In genomic region chr2:143996974-143997373, GRCh38 we compare ENCODE assay signal across 23 cellular contexts.
DNase-seq lines count a peak whose midpoint lies in the region; ATAC-seq, FAIRE-seq and TF ChIP-seq lines count a peak whose summit lies in the region.
"Had no signal": no experiment of that assay in that cellular context is flagged by ENCODE, and none has a peak within 500 bp of the region (broad histone marks: within the 10 kb centered on the region; RNA-seq: fewer than 3 reads in every experiment).

No MANE protein-coding gene starts in this region.

- no peaks in the 10 kb centered on the region for H3K9me3 Mint-ChIP-seq in stimulated activated naive B cell treated with anti-CD40 and anti-IgM and Interleukin-4, amounts not matched to agents 10 μg/mL and 1 μg/mL and 100 μg/mL, for 72 hours
- no peaks in the 10 kb centered on the region for H3K9me3 Mint-ChIP-seq in activated T-helper 2 cell treated with anti-CD3 and anti-CD28 coated beads, Interferon-gamma antibody, Interleukin-2, Interleukin-4, amounts not matched to agents 10 μg/mL and 5 μg/mL and 100 μg/mL, durations not matched to agents 14 hours and 24 hours and 36 hours
- H3K9me3 Mint-ChIP-seq: CD4-positive, alpha-beta memory T cell; CD4-positive, CD25-positive, alpha-beta regulatory T cell; CD8-positive, alpha-beta memory T cell had no signal

- peaks cover 2% of the 10 kb centered on the region; the same call in 1 of the 2 replicates for H3K4me1 ChIP-seq in HEK293 (ENCODE audit: control insufficient read depth, insufficient read depth, low read length)
- H3K4me1 ChIP-seq: BE2C, BLaER1 had no signal

- CTCF ChIA-PET in HEK293 (lab: Yijun Ruan, JAX): no interaction called here

- peak overlapping the region; percentile 4 for H3K27ac Mint-ChIP-seq in stimulated activated naive B cell treated with anti-CD40 and anti-IgM and Interleukin-4, amounts not matched to agents 10 μg/mL and 1 μg/mL and 100 μg/mL, for 72 hours
- no peak overlapping the region for H3K27ac Mint-ChIP-seq in activated T-helper 2 cell treated with anti-CD3 and anti-CD28 coated beads, Interferon-gamma antibody, Interleukin-2, Interleukin-4, amounts not matched to agents 10 μg/mL and 5 μg/mL and 100 μg/mL, durations not matched to agents 14 hours and 24 hours and 36 hours
- H3K27ac Mint-ChIP-seq: CD14-positive monocyte; CD4-positive, alpha-beta memory T cell; CD4-positive, CD25-positive, alpha-beta regulatory T cell; CD8-positive, alpha-beta memory T cell had no signal

- no peaks in the 10 kb centered on the region for H3K9me3 ChIP-seq in HEK293 (ENCODE audit: control insufficient read depth, insufficient read depth, low read depth, low read length)
- H3K9me3 ChIP-seq: BE2C, BLaER1 had no signal

- no peaks in the 10 kb centered on the region for H3K4me1 Mint-ChIP-seq in stimulated activated naive B cell treated with anti-CD40 and anti-IgM and Interleukin-4, amounts not matched to agents 10 μg/mL and 1 μg/mL and 100 μg/mL, for 72 hours
- H3K4me1 Mint-ChIP-seq in activated T-helper 2 cell treated with anti-CD3 and anti-CD28 coated beads, Interferon-gamma antibody, Interleukin-2, Interleukin-4, amounts not matched to agents 10 μg/mL and 5 μg/mL and 100 μg/mL, durations not matched to agents 14 hours and 24 hours and 36 hours (ENCODE audit: low read depth): peaks cover 3% of the 10 kb centered on the region
- H3K4me1 Mint-ChIP-seq: CD14-positive monocyte; CD4-positive, alpha-beta memory T cell; CD4-positive, CD25-positive, alpha-beta regulatory T cell; CD8-positive, alpha-beta memory T cell had no signal

- no peaks in the 10 kb centered on the region for H3K36me3 ChIP-seq in HEK293 (ENCODE audit: control insufficient read depth in 2 of 2, insufficient read depth in 1 of 2, low read length in 2 of 2)
- H3K36me3 ChIP-seq: BE2C, BLaER1 had no signal

- intact Hi-C loops in activated T-helper 2 cell treated with anti-CD3 and anti-CD28 coated beads, Interferon-gamma antibody, Interleukin-2, Interleukin-4, amounts not matched to agents 10 μg/mL and 5 μg/mL and 100 μg/mL, durations not matched to agents 14 hours and 24 hours and 36 hours (cut with micrococcal nuclease): no loop called here

- no peaks in the 10 kb centered on the region for H3K27me3 Mint-ChIP-seq in stimulated activated naive B cell treated with anti-CD40 and anti-IgM and Interleukin-4, amounts not matched to agents 10 μg/mL and 1 μg/mL and 100 μg/mL, for 72 hours
- no peaks in the 10 kb centered on the region for H3K27me3 Mint-ChIP-seq in activated T-helper 2 cell treated with anti-CD3 and anti-CD28 coated beads, Interferon-gamma antibody, Interleukin-2, Interleukin-4, amounts not matched to agents 10 μg/mL and 5 μg/mL and 100 μg/mL, durations not matched to agents 14 hours and 24 hours and 36 hours (ENCODE audit: low read depth)
- H3K27me3 Mint-ChIP-seq: CD4-positive, alpha-beta memory T cell; CD4-positive, CD25-positive, alpha-beta regulatory T cell; CD8-positive, alpha-beta memory T cell had no signal

- DNase-seq in DMS79 (lab: John Stamatoyannopoulos, UW) (peak; percentile 12), left kidney (ENCODE audit: low read depth, low spot score) (peak; percentile 40), NCI-H446 (lab: John Stamatoyannopoulos, UW) (no peak), GM19239 (ENCODE audit: insufficient read length, low spot score) (no peak)
- no peak for DNase-seq in stimulated activated naive B cell treated with anti-CD40 and anti-IgM and Interleukin-4, amounts not matched to agents 10 μg/mL and 1 μg/mL and 100 μg/mL, for 72 hours
- DNase-seq in activated T-helper 2 cell treated with anti-CD3 and anti-CD28 coated beads, Interferon-gamma antibody, Interleukin-2, Interleukin-4, amounts not matched to agents 10 μg/mL and 5 μg/mL and 100 μg/mL, durations not matched to agents 14 hours and 24 hours and 36 hours (ENCODE audit: low spot score): no peak
- DNase-seq: 8988T; ACHN; BE2C; C1 segment of cervical spinal cord; CD4-positive, alpha-beta memory T cell; CD4-positive, CD25-positive, alpha-beta regulatory T cell; CD8-positive, alpha-beta memory T cell; COR-L47; GF-D8 had no signal

- no peak for TF ChIP-seq CTCF in HEK293 (tag by site-specific recombination; IDR thresholded peaks at IDR 0.05)

- POLR2A ChIA-PET in HEK293 (lab: Yijun Ruan, JAX): no interaction called here

- no peak for FAIRE-seq in GM19239 (lab: Jason Lieb, UNC)
- FAIRE-seq: A204.1, G401.6, GM12891, GM18507 had no signal

- H3K4me3 ChIP-seq in HEK293 (ENCODE audit: low read depth, low read length): no peak overlapping the region
- H3K4me3 ChIP-seq: BLaER1 had no signal

- peaks cover 0 to 8% of the 10 kb centered on the region in 2 donors for H3K36me3 Mint-ChIP-seq in stimulated activated naive B cell treated with anti-CD40 and anti-IgM and Interleukin-4, amounts not matched to agents 10 μg/mL and 1 μg/mL and 100 μg/mL, for 72 hours
- H3K36me3 Mint-ChIP-seq in activated T-helper 2 cell treated with anti-CD3 and anti-CD28 coated beads, Interferon-gamma antibody, Interleukin-2, Interleukin-4, amounts not matched to agents 10 μg/mL and 5 μg/mL and 100 μg/mL, durations not matched to agents 14 hours and 24 hours and 36 hours (ENCODE audit: low read depth): no peaks in the 10 kb centered on the region
- H3K36me3 Mint-ChIP-seq: CD14-positive monocyte; CD4-positive, alpha-beta memory T cell; CD4-positive, CD25-positive, alpha-beta regulatory T cell had no signal

- H3K27ac ChIP-seq in HEK293 (ENCODE audit: extremely low read depth, low read depth, low read length): no peak overlapping the region
- H3K27ac ChIP-seq: BLaER1 had no signal

- ATAC-seq in stimulated activated naive B cell treated with anti-CD40 and anti-IgM and Interleukin-4, amounts not matched to agents 10 μg/mL and 1 μg/mL and 100 μg/mL, for 72 hours (replicated peaks): no peak
- no peak for ATAC-seq in GM18498 (IDR thresholded peaks at IDR 0.05; ENCODE audit: unreplicated experiment)

- H3K4me3 Mint-ChIP-seq in stimulated activated naive B cell treated with anti-CD40 and anti-IgM and Interleukin-4, amounts not matched to agents 10 μg/mL and 1 μg/mL and 100 μg/mL, for 72 hours: no peak overlapping the region
- no peak overlapping the region for H3K4me3 Mint-ChIP-seq in activated T-helper 2 cell treated with anti-CD3 and anti-CD28 coated beads, Interferon-gamma antibody, Interleukin-2, Interleukin-4, amounts not matched to agents 10 μg/mL and 5 μg/mL and 100 μg/mL, durations not matched to agents 14 hours and 24 hours and 36 hours (ENCODE audit: low read depth)
- H3K4me3 Mint-ChIP-seq: CD14-positive monocyte; CD4-positive, alpha-beta memory T cell; CD4-positive, CD25-positive, alpha-beta regulatory T cell; CD8-positive, alpha-beta memory T cell had no signal

TF ChIP-seq in HEK293, 187 proteins besides CTCF, POLR2A, EP300 and RAD21:
- TF ChIP-seq TCF7L2 (IDR thresholded peaks at IDR 0.05; ENCODE audit: borderline replicate concordance, low read depth, low read length) (peak; percentile 37; the same call in 1 of the 2 replicates), ZNF157 (tag by site-specific recombination; IDR thresholded peaks at IDR 0.05) (no peak), ZNF416 (tag by site-specific recombination; IDR thresholded peaks at IDR 0.05) (no peak), ZNF76 (tag by site-specific recombination; IDR thresholded peaks at IDR 0.05; ENCODE audit: borderline replicate concordance, low read depth) (no peak)
- TF ChIP-seq, protein P1, sequence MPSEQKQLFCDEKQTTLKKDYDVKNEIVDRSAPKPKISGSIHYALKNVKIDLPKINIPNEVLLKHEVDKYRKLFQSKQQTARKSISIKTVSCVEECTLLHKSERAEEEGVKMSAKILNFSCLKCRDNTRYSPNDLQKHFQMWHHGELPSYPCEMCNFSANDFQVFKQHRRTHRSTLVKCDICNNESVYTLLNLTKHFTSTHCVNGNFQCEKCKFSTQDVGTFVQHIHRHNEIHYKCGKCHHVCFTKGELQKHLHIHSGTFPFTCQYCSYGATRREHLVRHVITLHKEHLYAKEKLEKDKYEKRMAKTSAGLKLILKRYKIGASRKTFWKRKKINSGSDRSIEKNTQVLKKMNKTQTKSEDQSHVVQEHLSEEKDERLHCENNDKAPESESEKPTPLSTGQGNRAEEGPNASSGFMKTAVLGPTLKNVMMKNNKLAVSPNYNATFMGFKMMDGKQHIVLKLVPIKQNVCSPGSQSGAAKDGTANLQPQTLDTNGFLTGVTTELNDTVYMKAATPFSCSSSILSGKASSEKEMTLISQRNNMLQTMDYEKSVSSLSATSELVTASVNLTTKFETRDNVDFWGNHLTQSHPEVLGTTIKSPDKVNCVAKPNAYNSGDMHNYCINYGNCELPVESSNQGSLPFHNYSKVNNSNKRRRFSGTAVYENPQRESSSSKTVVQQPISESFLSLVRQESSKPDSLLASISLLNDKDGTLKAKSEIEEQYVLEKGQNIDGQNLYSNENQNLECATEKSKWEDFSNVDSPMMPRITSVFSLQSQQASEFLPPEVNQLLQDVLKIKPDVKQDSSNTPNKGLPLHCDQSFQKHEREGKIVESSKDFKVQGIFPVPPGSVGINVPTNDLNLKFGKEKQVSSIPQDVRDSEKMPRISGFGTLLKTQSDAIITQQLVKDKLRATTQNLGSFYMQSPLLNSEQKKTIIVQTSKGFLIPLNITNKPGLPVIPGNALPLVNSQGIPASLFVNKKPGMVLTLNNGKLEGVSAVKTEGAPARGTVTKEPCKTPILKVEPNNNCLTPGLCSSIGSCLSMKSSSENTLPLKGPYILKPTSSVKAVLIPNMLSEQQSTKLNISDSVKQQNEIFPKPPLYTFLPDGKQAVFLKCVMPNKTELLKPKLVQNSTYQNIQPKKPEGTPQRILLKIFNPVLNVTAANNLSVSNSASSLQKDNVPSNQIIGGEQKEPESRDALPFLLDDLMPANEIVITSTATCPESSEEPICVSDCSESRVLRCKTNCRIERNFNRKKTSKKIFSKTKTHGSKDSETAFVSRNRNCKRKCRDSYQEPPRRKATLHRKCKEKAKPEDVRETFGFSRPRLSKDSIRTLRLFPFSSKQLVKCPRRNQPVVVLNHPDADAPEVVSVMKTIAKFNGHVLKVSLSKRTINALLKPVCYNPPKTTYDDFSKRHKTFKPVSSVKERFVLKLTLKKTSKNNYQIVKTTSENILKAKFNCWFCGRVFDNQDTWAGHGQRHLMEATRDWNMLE (tag by site-specific recombination; conservative IDR thresholded peaks at IDR 0.05; ENCODE audit: low read depth): no peak
TF ChIP-seq in HEK293: peak in this region for 1.

Comparison
In these comparisons a context has a peak if more than half of its experiments do, and no peak if none do; other contexts are left out.
1. DNase-seq: peak in DMS79 (single experiment) and left kidney (single experiment); none in stimulated activated naive B cell treated with anti-CD40 and anti-IgM and Interleukin-4, amounts not matched to agents 10 μg/mL and 1 μg/mL and 100 μg/mL, for 72 hours (single experiment), NCI-H446 (0 of 2), GM19239 (single experiment) and activated T-helper 2 cell treated with anti-CD3 and anti-CD28 coated beads, Interferon-gamma antibody, Interleukin-2, Interleukin-4, amounts not matched to agents 10 μg/mL and 5 μg/mL and 100 μg/mL, durations not matched to agents 14 hours and 24 hours and 36 hours (single experiment).